18 cellular contexts compared by ENCODE assay signal in genomic region chr1:243842154-243842553, GRCh38.
DNase-seq lines count a peak whose midpoint lies in the region; ATAC-seq and TF ChIP-seq lines count a peak whose summit lies in the region.
"Had no signal": no experiment of that assay in that cellular context is flagged by ENCODE, and none has a peak within 500 bp of the region (broad histone marks: within the 10 kb centered on the region; RNA-seq: fewer than 3 reads in every experiment).

No MANE protein-coding gene starts in this region.

- H3K36me3 Mint-ChIP-seq in stimulated activated naive CD8-positive, alpha-beta T cell treated with anti-CD3 and anti-CD28 coated beads, Interleukin-15, Interleukin-2, amounts not matched to agents 100 ng/mL and 50 ng/mL, for 24 hours (ENCODE audit: low read depth) = peaks cover 18% of the 10 kb centered on the region
- H3K36me3 Mint-ChIP-seq in memory B cell = peaks cover 11% of the 10 kb centered on the region
- peaks cover 9 to 18% of the 10 kb centered on the region in 2 donors for H3K36me3 Mint-ChIP-seq in stimulated activated naive B cell treated with anti-CD40 and anti-IgM and Interleukin-4, amounts not matched to agents 10 μg/mL and 1 μg/mL and 100 μg/mL, for 72 hours

- ATAC-seq in stimulated activated naive CD8-positive, alpha-beta T cell treated with anti-CD3 and anti-CD28 coated beads, Interleukin-15, Interleukin-2, amounts not matched to agents 100 U/mL and 50 U/mL, for 24 hours = no peak
- peak; percentile 71 for ATAC-seq in memory B cell (ENCODE audit: low read depth)
- ATAC-seq in stimulated activated naive B cell treated with anti-CD40 and anti-IgM and Interleukin-4, amounts not matched to agents 10 μg/mL and 1 μg/mL and 100 μg/mL, for 72 hours (replicated peaks) = no peak

- H3K27me3 Mint-ChIP-seq in stimulated activated naive CD8-positive, alpha-beta T cell treated with anti-CD3 and anti-CD28 coated beads, Interleukin-15, Interleukin-2, amounts not matched to agents 100 ng/mL and 50 ng/mL, for 24 hours = no peaks in the 10 kb centered on the region
- no peaks in the 10 kb centered on the region for H3K27me3 Mint-ChIP-seq in memory B cell
- no peaks in the 10 kb centered on the region for H3K27me3 Mint-ChIP-seq in stimulated activated naive B cell treated with anti-CD40 and anti-IgM and Interleukin-4, amounts not matched to agents 10 μg/mL and 1 μg/mL and 100 μg/mL, for 72 hours
- H3K27me3 Mint-ChIP-seq: activated naive CD4-positive, alpha-beta T cell treated with anti-CD3 and anti-CD28 coated beads, Interleukin-2, amount 10 ng/mL, durations not matched to agents 7 days and 5 days had no signal

- peak overlapping the region; percentile 50; the same call in 1 of the 2 replicates for H3K4me3 ChIP-seq in WI38 (ENCODE audit: low read depth, low read length)

- H3K27ac Mint-ChIP-seq in stimulated activated naive CD8-positive, alpha-beta T cell treated with anti-CD3 and anti-CD28 coated beads, Interleukin-15, Interleukin-2, amounts not matched to agents 100 ng/mL and 50 ng/mL, for 24 hours = no peak overlapping the region
- H3K27ac Mint-ChIP-seq in memory B cell = peak overlapping the region; percentile 65
- no peak overlapping the region for H3K27ac Mint-ChIP-seq in stimulated activated naive B cell treated with anti-CD40 and anti-IgM and Interleukin-4, amounts not matched to agents 10 μg/mL and 1 μg/mL and 100 μg/mL, for 72 hours
- H3K27ac Mint-ChIP-seq: activated naive CD4-positive, alpha-beta T cell treated with anti-CD3 and anti-CD28 coated beads, Interleukin-2, amount 10 ng/mL, durations not matched to agents 7 days and 5 days; nephron had no signal

- H3K4me1 Mint-ChIP-seq in stimulated activated naive CD8-positive, alpha-beta T cell treated with anti-CD3 and anti-CD28 coated beads, Interleukin-15, Interleukin-2, amounts not matched to agents 100 ng/mL and 50 ng/mL, for 24 hours (ENCODE audit: low read depth) = peaks cover 55% of the 10 kb centered on the region
- H3K4me1 Mint-ChIP-seq in memory B cell = peaks cover 9% of the 10 kb centered on the region
- H3K4me1 Mint-ChIP-seq in stimulated activated naive B cell treated with anti-CD40 and anti-IgM and Interleukin-4, amounts not matched to agents 10 μg/mL and 1 μg/mL and 100 μg/mL, for 72 hours = peaks cover 12 to 24% of the 10 kb centered on the region in 2 donors

- H3K9me3 Mint-ChIP-seq in stimulated activated naive CD8-positive, alpha-beta T cell treated with anti-CD3 and anti-CD28 coated beads, Interleukin-15, Interleukin-2, amounts not matched to agents 100 ng/mL and 50 ng/mL, for 24 hours = no peaks in the 10 kb centered on the region
- H3K9me3 Mint-ChIP-seq in memory B cell = no peaks in the 10 kb centered on the region
- H3K9me3 Mint-ChIP-seq in stimulated activated naive B cell treated with anti-CD40 and anti-IgM and Interleukin-4, amounts not matched to agents 10 μg/mL and 1 μg/mL and 100 μg/mL, for 72 hours = peaks cover 0 to 1% of the 10 kb centered on the region in 2 donors

- peak overlapping the region; percentile 7 for H3K4me3 Mint-ChIP-seq in stimulated activated naive CD8-positive, alpha-beta T cell treated with anti-CD3 and anti-CD28 coated beads, Interleukin-15, Interleukin-2, amounts not matched to agents 100 ng/mL and 50 ng/mL, for 24 hours
- H3K4me3 Mint-ChIP-seq in memory B cell = no peak overlapping the region
- H3K4me3 Mint-ChIP-seq in stimulated activated naive B cell treated with anti-CD40 and anti-IgM and Interleukin-4, amounts not matched to agents 10 μg/mL and 1 μg/mL and 100 μg/mL, for 72 hours = no peak overlapping the region
- H3K4me3 Mint-ChIP-seq: activated naive CD4-positive, alpha-beta T cell treated with anti-CD3 and anti-CD28 coated beads, Interleukin-2, amount 10 ng/mL, durations not matched to agents 7 days and 5 days; nephron had no signal

- TF ChIP-seq CTCF in WI38 (IDR thresholded peaks at IDR 0.05; ENCODE audit: low read depth, low read length) = no peak

- DNase-seq in stimulated activated naive CD8-positive, alpha-beta T cell treated with anti-CD3 and anti-CD28 coated beads, Interleukin-15, Interleukin-2, amounts not matched to agents 100 U/mL and 50 U/mL, for 24 hours = no peak
- DNase-seq in memory B cell (ENCODE audit: low spot score in 2 of 2) = no peak
- no peak for DNase-seq in HuH-7 (ENCODE audit: low spot score)
- DNase-seq in stimulated activated naive B cell treated with anti-CD40 and anti-IgM and Interleukin-4, amounts not matched to agents 10 μg/mL and 1 μg/mL and 100 μg/mL, for 72 hours = no peak
- DNase-seq in activated CD4-positive, alpha-beta T cell treated with anti-CD3 and anti-CD28 coated beads for 48 hours = no peak
- DNase-seq in NCI-H2107 treated with DMSO at 0.1 percent for 48 hours (lab: John Stamatoyannopoulos, UW; ENCODE audit: unreplicated experiment) = no peak
- DNase-seq: activated CD4-positive, alpha-beta T cell treated with anti-CD3 and anti-CD28 coated beads, Interleukin-2, amount 50 U/mL, for 48 hours; activated naive CD4-positive, alpha-beta T cell treated with anti-CD3 and anti-CD28 coated beads, Interleukin-2, amount 10 ng/mL, durations not matched to agents 7 days and 5 days; Caco-2; cortex of kidney; kidney; NCI-H1694; stimulated activated CD4-positive, alpha-beta T cell treated with anti-CD3 and anti-CD28 coated beads, Interleukin-4, amount 100 ng/mL, for 1 hour; substantia nigra; T-helper 1 cell had no signal
